ENCODE assay signal across 11 cellular contexts in genomic region chr19:1088419-1089066, GRCh38. TPM values are rescaled to one million over a fixed set of nuclear protein-coding genes. Genes with fewer than 3 reads are reported as not detected.
A peak's percentile ranks its signal among the peaks of the same experiment; 100 is the strongest.
DNase-seq lines count a peak whose midpoint lies in the region; ATAC-seq and TF ChIP-seq lines count a peak whose summit lies in the region.
"Had no signal": no experiment of that assay in that cellular context is flagged by ENCODE, and none has a peak within 500 bp of the region (broad histone marks: within the 10 kb centered on the region; RNA-seq: fewer than 3 reads in every experiment).

No MANE protein-coding gene starts in this region.

- peaks cover 21% of the 10 kb centered on the region for H3K36me3 Mint-ChIP-seq in T-cell

- CTCF ChIA-PET in T-cell (lab: Charles Lee) = no interaction called here

- no CpG with 5 or more reads among the region's 30 CpGs for WGBS in gastroesophageal sphincter (ENCODE audit: low coverage in 1 of 2), 2 donors

- peaks cover 10% of the 10 kb centered on the region for H3K27me3 ChIP-seq in gastroesophageal sphincter

- H3K4me3 ChIP-seq in gastroesophageal sphincter (no peak overlapping the region), skin epidermis (no peak overlapping the region)
- H3K4me3 ChIP-seq: PC-9 had no signal

- POLR2A ChIA-PET in T-cell (lab: Charles Lee) = interaction anchor here (0.6 to 0.9 kb wide), 2 partner anchors 14 to 90 kb away, joined by 6 to 8 read pairs; no protein-coding TSS in a partner anchor

- H3K27ac ChIP-seq in gastroesophageal sphincter (peak overlapping the region in 3 of 4 donors; percentile 61 to 66 (median 65)), skin epidermis (peak overlapping the region in 20 of 21 experiments; percentile 27 to 91 (median 78))
- H3K27ac ChIP-seq: PC-9 had no signal

- H3K9me3 Mint-ChIP-seq in T-cell = no peaks in the 10 kb centered on the region

- H3K4me1 Mint-ChIP-seq in T-cell = peaks cover 41 to 58% (median 54%) of the 10 kb centered on the region in 3 donors

- H3K9me3 ChIP-seq in gastroesophageal sphincter = no peaks in the 10 kb centered on the region

- TF ChIP-seq EP300 in gastroesophageal sphincter (IDR thresholded peaks at IDR 0.05) = no peak

- H3K36me3 ChIP-seq in gastroesophageal sphincter = peaks cover 0 to 80% of the 10 kb centered on the region in 2 donors

- H3K27ac Mint-ChIP-seq in T-cell = peak overlapping the region; percentile 90 to 95

- no peaks in the 10 kb centered on the region for H3K27me3 Mint-ChIP-seq in T-cell

- H3K4me3 Mint-ChIP-seq in T-cell = peak overlapping the region in 2 of 3 donors; percentile 17 to 76

- peaks cover 0 to 45% (median 23%) of the 10 kb centered on the region in 3 donors for H3K4me1 ChIP-seq in gastroesophageal sphincter

- DNase-seq in T-cell (peak in 1 of 34 experiments; percentile 60), SIG-M5 (lab: John Stamatoyannopoulos, UW) (no peak), NCI-H128 (lab: John Stamatoyannopoulos, UW; ENCODE audit: unreplicated experiment) (no peak), NCI-H2171 (lab: John Stamatoyannopoulos, UW) (no peak)
- DNase-seq: H7, kidney glomerular epithelial cell, NCI-H1417, PC-9 had no signal

- ATAC-seq in T-cell (replicated peaks in 1 of 4) (peak; percentile 8 to 35 (median 22)), gastroesophageal sphincter (peak; percentile 60)

- TF ChIP-seq POLR2A in GM15510 (IDR thresholded peaks at IDR 0.05; ENCODE audit: borderline replicate concordance, extremely low read depth, insufficient read length) (peak; percentile 36), gastroesophageal sphincter (IDR thresholded peaks at IDR 0.05) (no peak)

- TF ChIP-seq CTCF in gastroesophageal sphincter (IDR thresholded peaks at IDR 0.05) = no peak

RNA-seq across cellular contexts. Expression of gene POLR2E, which starts 6.6 kb away (rescaled TPM):
- 100 to 1,000 TPM in 3 of 5 donors, 10 to 100 TPM in 2; 75.7 to 119 (median 101) TPM for total RNA-seq in T-cell
- total RNA-seq in gastroesophageal sphincter = 100 to 1,000 TPM; 117 to 228 (median 150) TPM

RNA-seq across cellular contexts. Expression of gene GPX4, which starts 15.3 kb away (rescaled TPM):
- total RNA-seq in T-cell = 100 to 1,000 TPM; 139 to 221 (median 196) TPM
- total RNA-seq in gastroesophageal sphincter = 100 to 1,000 TPM; 311 to 452 (median 349) TPM

RNA-seq across cellular contexts. Expression of gene ARHGAP45, which starts 21.6 kb away (rescaled TPM):
- total RNA-seq in T-cell (1,000 to 10,000 TPM in 3 of 5 donors, 100 to 1,000 TPM in 2; 729 to 1,130 (median 1,073) TPM), gastroesophageal sphincter (10 to 100 TPM in 3 of 4 donors, 1 to 10 TPM in 1; 9.5 to 29.8 (median 14.6) TPM)

RNA-seq across cellular contexts. Expression of gene ABCA7, which starts 48.6 kb away (rescaled TPM):
- 100 to 1,000 TPM; 166 to 217 (median 178) TPM for total RNA-seq in T-cell
- 10 to 100 TPM in 1 of 4 donors, 1 to 10 TPM in 3; 3.9 to 14.3 (median 6.4) TPM for total RNA-seq in gastroesophageal sphincter

Comparison
In these comparisons a context has a peak if more than half of its experiments do, and no peak if none do; other contexts are left out.
1. RNA of gene ARHGAP45, which starts 21.6 kb away (total RNA-seq): 729 to 1,130 TPM in T-cell; 9.5 to 29.8 TPM in gastroesophageal sphincter; every median in the first group is over 10 times any median in the second.